ENCODE assay signal across 9 cellular contexts in the genomic region with DNA sequence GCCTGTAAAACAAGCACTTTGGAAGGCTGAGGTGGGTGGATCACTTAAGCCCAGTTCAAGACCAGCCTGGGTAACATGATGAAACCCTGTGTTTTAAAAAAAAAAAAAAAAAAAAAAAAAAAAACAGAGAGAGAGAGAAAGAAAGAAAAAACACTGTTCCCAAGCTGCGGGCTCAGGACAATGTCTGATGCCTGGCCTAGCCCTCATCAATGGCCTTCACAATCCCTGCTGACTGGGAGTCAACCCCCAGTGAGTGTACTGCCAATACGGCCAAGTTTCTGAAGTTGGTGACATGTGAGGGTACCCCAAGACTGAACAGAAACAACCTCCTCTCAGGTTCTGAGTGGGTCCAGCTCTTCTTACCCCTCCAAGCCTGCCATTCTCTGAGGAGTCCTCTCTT.
A peak's percentile ranks its signal among the peaks of the same experiment; 100 is the strongest.
DNase-seq lines count a peak whose midpoint lies in the region; ATAC-seq and TF ChIP-seq lines count a peak whose summit lies in the region.
"Had no signal": no experiment of that assay in that cellular context is flagged by ENCODE, and none has a peak within 500 bp of the region (broad histone marks: within the 10 kb centered on the region; RNA-seq: fewer than 3 reads in every experiment).

No MANE protein-coding gene starts in this region.

- H2BK120ac ChIP-seq in mesendoderm (ENCODE audit: low read depth, low read length) = no peak overlapping the region

- H3K27me3 ChIP-seq in body of pancreas (no peaks in the 10 kb centered on the region), mesendoderm (ENCODE audit: insufficient read depth, low read length, poor library complexity) (no peaks in the 10 kb centered on the region), tibial nerve (no peaks in the 10 kb centered on the region)

- H3K27me3 Mint-ChIP-seq in activated T-cell treated with anti-CD3 and anti-CD28 coated beads, Interleukin-2, amount 50 U/mL, for 4 hours (ENCODE audit: low read depth) = no peaks in the 10 kb centered on the region

- H3K27ac ChIP-seq in body of pancreas (peak overlapping the region in 3 of 4 donors; percentile 17 to 56 (median 22)), mesendoderm (ENCODE audit: low read depth, low read length) (no peak overlapping the region), tibial nerve (peak overlapping the region; percentile 28 to 77 (median 51))

- no peak overlapping the region for H3K9ac ChIP-seq in mesendoderm (ENCODE audit: low read length)

- no peak overlapping the region for H4K5ac ChIP-seq in mesendoderm (ENCODE audit: low read length)

- intact Hi-C loops in body of pancreas (cut with DNase I) = no loop called here

- no peaks in the 10 kb centered on the region for H3K36me3 Mint-ChIP-seq in activated T-cell treated with anti-CD3 and anti-CD28 coated beads, Interleukin-2, amount 50 U/mL, for 4 hours (ENCODE audit: insufficient read depth)

- TF ChIP-seq EP300 in tibial nerve (IDR thresholded peaks at IDR 0.05) = no peak

- H3K4me2 ChIP-seq in mesendoderm (ENCODE audit: low read length) = no peak overlapping the region

- peak overlapping the region; percentile 30 for H3K23ac ChIP-seq in mesendoderm (ENCODE audit: low read length)

- H2BK5ac ChIP-seq in mesendoderm (ENCODE audit: low read length) = no peak overlapping the region

- peaks cover 74% of the 10 kb centered on the region for H3K4me1 Mint-ChIP-seq in activated T-cell treated with anti-CD3 and anti-CD28 coated beads, Interleukin-2, amount 50 U/mL, for 4 hours (ENCODE audit: low read depth)

- no peak for TF ChIP-seq POLR2A in body of pancreas (IDR thresholded peaks at IDR 0.05)
- no peak for TF ChIP-seq POLR2A in tibial nerve (IDR thresholded peaks at IDR 0.05)

- no peak overlapping the region for H2BK15ac ChIP-seq in mesendoderm (replicated peaks; ENCODE audit: low read depth)

- H3K79me2 ChIP-seq in mesendoderm (ENCODE audit: control insufficient read depth, insufficient read depth, low read length) = peaks cover 87% of the 10 kb centered on the region

- H3K18ac ChIP-seq in mesendoderm (ENCODE audit: low read length) = no peak overlapping the region

- no peak overlapping the region for H3K4me3 ChIP-seq in body of pancreas
- H3K4me3 ChIP-seq in mesendoderm (ENCODE audit: low read length) = no peak overlapping the region
- no peak overlapping the region for H3K4me3 ChIP-seq in tibial nerve
- H3K4me3 ChIP-seq: skin epidermis had no signal

- no peaks in the 10 kb centered on the region for H3K36me3 ChIP-seq in body of pancreas (replicated peaks in 1 of 2; ENCODE audit: insufficient read depth in 1 of 2, low read depth in 2 of 2)
- no peaks in the 10 kb centered on the region for H3K36me3 ChIP-seq in mesendoderm (ENCODE audit: control insufficient read depth, insufficient read depth, low read length)
- no peaks in the 10 kb centered on the region for H3K36me3 ChIP-seq in tibial nerve

- peak overlapping the region; percentile 17 for H3K56ac ChIP-seq in mesendoderm (ENCODE audit: low read length)

- no peak for DNase-seq in activated T-cell treated with anti-CD3 and anti-CD28 coated beads, Interleukin-2, amount 50 U/mL, for 4 hours
- no peak for DNase-seq in activated T-cell treated with anti-CD3 and anti-CD28 coated beads, Interleukin-2, amount 50 U/mL, for 48 hours
- DNase-seq in body of pancreas = peak in 1 of 4 donors; percentile 7
- no peak for DNase-seq in mesendoderm
- no peak for DNase-seq in tibial nerve (ENCODE audit: low spot score in 2 of 2)
- no peak for DNase-seq in NCI-H1092 treated with DMSO at 0.1 percent for 48 hours (lab: John Stamatoyannopoulos, UW)
- no peak for DNase-seq in AG08395 (ENCODE audit: low spot score)
- DNase-seq in NOMO-1 (lab: John Stamatoyannopoulos, UW; ENCODE audit: unreplicated experiment in 2 of 2) = no peak

- peak overlapping the region; percentile 19 for H3K4me3 Mint-ChIP-seq in activated T-cell treated with anti-CD3 and anti-CD28 coated beads, Interleukin-2, amount 50 U/mL, for 4 hours

- WGBS in body of pancreas, 2 donors = 12 to 19% methylated on average over 2 of the region's 2 CpGs
- WGBS in mesendoderm (ENCODE audit: extremely low coverage, insufficient coverage, low lambda C conversion rate) = no CpG with 5 or more reads among the region's 2 CpGs
- WGBS in tibial nerve, 2 donors = 13 to 25% methylated on average over 2 of the region's 2 CpGs

- H4K8ac ChIP-seq in mesendoderm (ENCODE audit: low read depth, low read length) = no peak overlapping the region

- no peak overlapping the region for H2AK5ac ChIP-seq in mesendoderm (ENCODE audit: low read length)

- no peaks in the 10 kb centered on the region for H3K9me3 Mint-ChIP-seq in activated T-cell treated with anti-CD3 and anti-CD28 coated beads, Interleukin-2, amount 50 U/mL, for 4 hours

- H3K4me1 ChIP-seq in body of pancreas (peaks cover 45% of the 10 kb centered on the region), mesendoderm (ENCODE audit: control insufficient read depth, low read depth, low read length) (peaks cover 7% of the 10 kb centered on the region), tibial nerve (peaks cover 0 to 92% (median 42%) of the 10 kb centered on the region in 4 donors)

- TF ChIP-seq CTCF in body of pancreas (IDR thresholded peaks at IDR 0.05) (no peak), tibial nerve (IDR thresholded peaks at IDR 0.05) (no peak)

- H3K79me1 ChIP-seq in mesendoderm (ENCODE audit: low read length) = peaks cover 31% of the 10 kb centered on the region

- H3K9me3 ChIP-seq in body of pancreas (no peaks in the 10 kb centered on the region), tibial nerve (no peaks in the 10 kb centered on the region)

- ATAC-seq in activated T-cell treated with anti-CD3 and anti-CD28 coated beads, Interleukin-2, amount 50 U/mL, for 4 hours = peak in 1 of 2 donors; percentile 6
- ATAC-seq in body of pancreas = peak; percentile 7

- no peak overlapping the region for H3K4ac ChIP-seq in mesendoderm (ENCODE audit: low read depth, low read length)
